In genomic region chr9:78406933-78407332, GRCh38 we compare ENCODE assay signal across 1 cellular context.
TF ChIP-seq lines count a peak whose summit lies in the region.

No MANE protein-coding gene starts in this region.

TF ChIP-seq in HepG2, 621 proteins besides CTCF, POLR2A, EP300 and RAD21 (continued from another document and continues in another):
- TF ChIP-seq SALL2 (CRISPR knock-in tag; IDR thresholded peaks at IDR 0.05) (no peak), ZNF382 (CRISPR knock-in tag; IDR thresholded peaks at IDR 0.05; ENCODE audit: borderline replicate concordance) (no peak), ZBTB34 (CRISPR knock-in tag; IDR thresholded peaks at IDR 0.05) (no peak), TCF7L2 (IDR thresholded peaks at IDR 0.05; ENCODE audit: low read depth, low read length) (peak; percentile 32; the same call in 1 of the 2 replicates), THYN1 (CRISPR knock-in tag; IDR thresholded peaks at IDR 0.05; ENCODE audit: borderline replicate concordance, low read depth) (no peak), CEBPB (IDR thresholded peaks at IDR 0.05; ENCODE audit: borderline replicate concordance, low read depth, low read length) (peak; percentile 95), PATZ1 (CRISPR knock-in tag; IDR thresholded peaks at IDR 0.05) (peak; percentile 34; the same call in 1 of the 2 replicates), ZBTB21 (CRISPR knock-in tag; IDR thresholded peaks at IDR 0.05) (no peak), FOXO1 (CRISPR knock-in tag; IDR thresholded peaks at IDR 0.05) (peak; percentile 76), ZNF20 (CRISPR knock-in tag; IDR thresholded peaks at IDR 0.05) (no peak), NCOA2 (CRISPR knock-in tag; IDR thresholded peaks at IDR 0.05) (peak; percentile 81), ZNF350 (CRISPR knock-in tag; IDR thresholded peaks at IDR 0.05; ENCODE audit: borderline replicate concordance, low read depth) (no peak), ZBTB39 (CRISPR knock-in tag; IDR thresholded peaks at IDR 0.05) (no peak), YEATS4 (CRISPR knock-in tag; IDR thresholded peaks at IDR 0.05; ENCODE audit: borderline replicate concordance) (no peak), STAT6 (CRISPR knock-in tag; IDR thresholded peaks at IDR 0.05; ENCODE audit: borderline replicate concordance) (no peak), ZNF17 (CRISPR knock-in tag; IDR thresholded peaks at IDR 0.05) (no peak), GRHL1 (CRISPR knock-in tag; conservative IDR thresholded peaks at IDR 0.05) (no peak), RXRB (CRISPR knock-in tag; IDR thresholded peaks at IDR 0.05; ENCODE audit: borderline replicate concordance) (peak; percentile 91), ZNF616 (CRISPR knock-in tag; IDR thresholded peaks at IDR 0.05; ENCODE audit: low read depth) (no peak), ATF3 (CRISPR knock-in tag; IDR thresholded peaks at IDR 0.05) (no peak), ESRRA (CRISPR knock-in tag; IDR thresholded peaks at IDR 0.05; ENCODE audit: low read depth) (no peak), SIN3A (IDR thresholded peaks at IDR 0.05; ENCODE audit: borderline replicate concordance, low read depth, low read length) (no peak), ZFP82 (CRISPR knock-in tag; IDR thresholded peaks at IDR 0.05; ENCODE audit: borderline replicate concordance) (peak; percentile 42; the same call in 1 of the 2 replicates), KLF15 (CRISPR knock-in tag; IDR thresholded peaks at IDR 0.05; ENCODE audit: borderline replicate concordance) (no peak), STAT5B (CRISPR knock-in tag; IDR thresholded peaks at IDR 0.05) (no peak), MLLT10 (CRISPR knock-in tag; IDR thresholded peaks at IDR 0.05) (no peak), IRF1 (CRISPR knock-in tag; IDR thresholded peaks at IDR 0.05; ENCODE audit: low read depth) (no peak), SETDB1 (CRISPR knock-in tag; IDR thresholded peaks at IDR 0.05; ENCODE audit: borderline replicate concordance) (no peak), HCFC1 (IDR thresholded peaks at IDR 0.05; ENCODE audit: low read depth, low read length) (no peak), FOXC1 (CRISPR knock-in tag; IDR thresholded peaks at IDR 0.05; ENCODE audit: borderline replicate concordance) (no peak), RFXANK (CRISPR knock-in tag; IDR thresholded peaks at IDR 0.05) (no peak), CBFB (CRISPR knock-in tag; IDR thresholded peaks at IDR 0.05) (0 out of 2 replicates have a peak, but pooled peaks have one; percentile 28), SKIL (CRISPR knock-in tag; IDR thresholded peaks at IDR 0.05; ENCODE audit: borderline replicate concordance) (no peak), ATF1 (CRISPR knock-in tag; IDR thresholded peaks at IDR 0.05) (no peak), DMAP1 (CRISPR knock-in tag; IDR thresholded peaks at IDR 0.05) (0 out of 2 replicates have a peak, but pooled peaks have one; percentile 29), ZNF580 (CRISPR knock-in tag; IDR thresholded peaks at IDR 0.05; ENCODE audit: borderline replicate concordance, low read depth) (0 out of 2 replicates have a peak, but pooled peaks have one; percentile 21), SCMH1 (CRISPR knock-in tag; IDR thresholded peaks at IDR 0.05; ENCODE audit: borderline replicate concordance) (no peak), JUNB (CRISPR knock-in tag; IDR thresholded peaks at IDR 0.05; ENCODE audit: borderline replicate concordance) (no peak), POLR2G (IDR thresholded peaks at IDR 0.05; ENCODE audit: low read depth, low read length) (no peak), PPARG (CRISPR knock-in tag; conservative IDR thresholded peaks at IDR 0.05) (peak; percentile 55; the same call in 1 of the 2 replicates), ZBTB2 (CRISPR knock-in tag; IDR thresholded peaks at IDR 0.05; ENCODE audit: low read depth) (no peak), ZHX1 (CRISPR knock-in tag; IDR thresholded peaks at IDR 0.05; ENCODE audit: low read depth) (0 out of 2 replicates have a peak, but pooled peaks have one; percentile 49), ZMYM2 (CRISPR knock-in tag; IDR thresholded peaks at IDR 0.05) (no peak), NFE2L2 (IDR thresholded peaks at IDR 0.05; ENCODE audit: low read length) (no peak)
